18 cellular contexts compared by ENCODE assay signal in the genomic region with DNA sequence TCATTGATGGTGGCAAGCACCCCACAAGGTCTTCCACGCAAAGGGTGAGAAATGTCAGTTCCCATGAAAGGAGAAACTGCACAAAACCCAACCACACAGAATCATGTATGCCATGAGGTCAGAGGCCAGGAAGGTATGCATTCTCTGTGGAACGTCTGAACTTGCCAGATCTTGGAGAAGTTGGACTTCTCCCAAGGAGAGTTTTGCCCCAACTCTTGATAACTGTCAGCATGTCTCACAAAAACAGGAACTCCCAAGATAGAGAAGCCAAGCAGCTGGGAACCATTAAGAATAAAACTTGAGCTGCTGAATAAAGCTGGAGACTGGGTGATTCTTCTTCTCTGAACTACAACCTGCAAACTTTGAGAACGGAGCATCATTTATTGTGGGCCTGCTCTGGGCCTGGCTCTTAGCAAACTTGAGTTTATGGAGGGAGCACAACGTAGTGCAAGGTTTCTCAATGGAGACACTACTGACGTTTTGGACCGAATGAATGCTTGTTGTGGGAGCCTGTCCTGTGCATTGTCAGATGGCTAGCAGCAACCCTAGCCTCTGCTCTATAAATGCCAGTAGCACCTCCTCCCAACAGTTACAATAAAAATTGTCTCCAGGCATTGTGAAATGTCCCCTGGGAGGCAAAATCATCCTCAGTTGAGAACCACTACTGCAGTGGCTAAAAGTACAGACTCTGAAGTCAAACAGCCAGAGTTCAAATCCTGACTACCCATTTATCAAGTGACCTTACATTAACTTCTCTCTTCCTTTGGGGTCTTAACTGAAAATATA.
DNase-seq lines count a peak whose midpoint lies in the region; ATAC-seq, FAIRE-seq and TF ChIP-seq lines count a peak whose summit lies in the region.
"Had no signal": no experiment of that assay in that cellular context is flagged by ENCODE, and none has a peak within 500 bp of the region (broad histone marks: within the 10 kb centered on the region; RNA-seq: fewer than 3 reads in every experiment).

No MANE protein-coding gene starts in this region.

- no peak for TF ChIP-seq EP300 in K562 (IDR thresholded peaks at IDR 0.05; ENCODE audit: low read length)

- H2BK20ac ChIP-seq in H9 (ENCODE audit: low read depth, low read length, poor library complexity, severe bottlenecking) = no peak overlapping the region

- no peaks in the 10 kb centered on the region for H3K36me3 Mint-ChIP-seq in CD8-positive, alpha-beta memory T cell
- peaks cover 21 to 38% (median 25%) of the 10 kb centered on the region in 3 experiments for H3K36me3 Mint-ChIP-seq in H9 (ENCODE audit: insufficient read depth in 1 of 3, low read depth in 3 of 3)

- peak overlapping the region in 1 of 10 experiments; percentile 1; a peak in 1 of 20 replicates for H3K4me3 ChIP-seq in BLaER1 treated with 17β-estradiol and CSF1 and Interleukin-3, amounts not matched to agents 10 nM and 100 nM
- H3K4me3 ChIP-seq in K562 = no peak overlapping the region
- no peak overlapping the region for H3K4me3 ChIP-seq in CD8-positive, alpha-beta memory T cell (ENCODE audit: low read length)
- no peak overlapping the region for H3K4me3 ChIP-seq in spleen
- H3K4me3 ChIP-seq: PC-9, SJSA1 had no signal

- H3K4me2 ChIP-seq in BLaER1 treated with 17β-estradiol and CSF1 and Interleukin-3, amounts not matched to agents 10 nM and 100 nM = peak overlapping the region; percentile 15 to 74 (median 57); a peak in 21 of 22 replicates
- no peak overlapping the region for H3K4me2 ChIP-seq in K562 (ENCODE audit: insufficient read depth, low read length)
- no peak overlapping the region for H3K4me2 ChIP-seq in H9 (ENCODE audit: insufficient read depth, insufficient read length, low read length)
- H3K4me2 ChIP-seq: PC-9 had no signal

- no peak overlapping the region for H4K8ac ChIP-seq in H9 (replicated peaks; ENCODE audit: insufficient read length, low read depth, low read length)

- no peak overlapping the region for H3K18ac ChIP-seq in H9 (ENCODE audit: insufficient read length, low read depth, low read length)

- H3K4ac ChIP-seq in H9 (ENCODE audit: low read depth, low read length) = no peak overlapping the region

- BruUV-seq in K562 (replicated peaks; lab: Mats Ljungman, UMichigan) = no TSS peak

- POLR2A ChIA-PET in K562 (lab: Yijun Ruan, JAX) = no interaction called here
- POLR2A ChIA-PET in CD8-positive, alpha-beta memory T cell (lab: Charles Lee) = no interaction called here

- no peak overlapping the region for H2BK120ac ChIP-seq in H9 (ENCODE audit: low read depth, low read length, poor library complexity, severe bottlenecking)

- no peaks in the 10 kb centered on the region for H3K4me1 Mint-ChIP-seq in CD8-positive, alpha-beta memory T cell
- peaks cover 24% of the 10 kb centered on the region in 2 experiments for H3K4me1 Mint-ChIP-seq in H9

- ATAC-seq in K562 (no peak), foreskin keratinocyte (no peak), HG02884 (IDR thresholded peaks at IDR 0.05; ENCODE audit: unreplicated experiment) (no peak)

- H3K23me2 ChIP-seq in H9 (ENCODE audit: insufficient read length, low read depth, low read length, poor library complexity, severe bottlenecking) = no peaks in the 10 kb centered on the region

- H3K27me3 ChIP-seq in BLaER1 treated with 17β-estradiol and CSF1 and Interleukin-3, amounts not matched to agents 10 nM and 100 nM = no peaks in the 10 kb centered on the region
- H3K27me3 ChIP-seq in K562 (ENCODE audit: control insufficient read depth in 2 of 2, insufficient read depth in 2 of 2, low read length in 2 of 2) = no peaks in the 10 kb centered on the region
- no peaks in the 10 kb centered on the region for H3K27me3 ChIP-seq in foreskin keratinocyte
- no peaks in the 10 kb centered on the region for H3K27me3 ChIP-seq in CD8-positive, alpha-beta memory T cell (ENCODE audit: insufficient read depth, low read length, poor library complexity, severe bottlenecking)
- H3K27me3 ChIP-seq in H9 (ENCODE audit: insufficient read depth, low read length) = no peaks in the 10 kb centered on the region
- H3K27me3 ChIP-seq in spleen (replicated peaks in 1 of 7) = no peaks in the 10 kb centered on the region
- H3K27me3 ChIP-seq: SJSA1 had no signal

- in situ Hi-C loops in K562 (cut with MboI) = no loop called here

- H3K56ac ChIP-seq in H9 (ENCODE audit: insufficient read length, low read depth, low read length) = no peak overlapping the region

- peaks cover 9 to 31% (median 14%) of the 10 kb centered on the region in 5 donors for H3K9me3 Mint-ChIP-seq in CD8-positive, alpha-beta memory T cell
- peaks cover 33 to 39% of the 10 kb centered on the region in 2 experiments for H3K9me3 Mint-ChIP-seq in H9

- no peak overlapping the region for H3K14ac ChIP-seq in H9 (ENCODE audit: insufficient read depth, low read length)

- CTCF ChIA-PET in K562 (lab: Yijun Ruan, JAX; ENCODE audit: low intra/inter-chr PET ratio) = no interaction called here
- CTCF ChIA-PET in CD8-positive, alpha-beta memory T cell (lab: Charles Lee) = no interaction called here

- intact Hi-C loops in K562 (cut with micrococcal nuclease) (no loop called here), spleen (cut with DNase I; ENCODE audit: low total_unique reads) (no loop called here)

- H4K5ac ChIP-seq in H9 (ENCODE audit: insufficient read length, low read depth, low read length) = no peak overlapping the region

- no peaks in the 10 kb centered on the region for H3K79me2 ChIP-seq in K562 (ENCODE audit: control insufficient read depth, insufficient read depth, low read length)
- H3K79me2 ChIP-seq in H9 (ENCODE audit: insufficient read depth, low read length) = no peaks in the 10 kb centered on the region

- no peaks in the 10 kb centered on the region for H4K20me1 ChIP-seq in BLaER1 treated with 17β-estradiol and CSF1 and Interleukin-3, amounts not matched to agents 10 nM and 100 nM
- H4K20me1 ChIP-seq in K562 (replicated peaks; ENCODE audit: control insufficient read depth, insufficient read depth, low read length) (no peaks in the 10 kb centered on the region), H9 (ENCODE audit: control insufficient read depth, insufficient read depth, insufficient read length) (no peaks in the 10 kb centered on the region)

- peaks cover 21 to 47% (median 45%) of the 10 kb centered on the region in 10 experiments; a peak in 19 of 20 replicates for H3K4me1 ChIP-seq in BLaER1 treated with 17β-estradiol and CSF1 and Interleukin-3, amounts not matched to agents 10 nM and 100 nM
- no peaks in the 10 kb centered on the region for H3K4me1 ChIP-seq in K562 (replicated peaks in 1 of 2; ENCODE audit: control insufficient read depth in 2 of 2, insufficient read depth in 2 of 2, low read length in 2 of 2)
- peaks cover 4% of the 10 kb centered on the region for H3K4me1 ChIP-seq in foreskin keratinocyte
- no peaks in the 10 kb centered on the region for H3K4me1 ChIP-seq in CD8-positive, alpha-beta memory T cell (ENCODE audit: insufficient read depth, low read length)
- peaks cover 2% of the 10 kb centered on the region; the same call in 1 of the 2 replicates for H3K4me1 ChIP-seq in H9 (ENCODE audit: insufficient read depth, low read length)
- no peaks in the 10 kb centered on the region for H3K4me1 ChIP-seq in spleen
- H3K4me1 ChIP-seq: SJSA1 had no signal

- H2AFZ ChIP-seq in K562 (ENCODE audit: low read depth, low read length) = no peak overlapping the region
- H2AFZ ChIP-seq in H9 (ENCODE audit: low read length) = no peak overlapping the region
- H2AFZ ChIP-seq: PC-9 had no signal

- TF ChIP-seq POLR2A in K562 (conservative IDR thresholded peaks at IDR 0.05) (no peak), spleen (IDR thresholded peaks at IDR 0.05) (no peak)

- H3K4me3 Mint-ChIP-seq in CD8-positive, alpha-beta memory T cell = no peak overlapping the region
- H3K4me3 Mint-ChIP-seq in H9 = no peak overlapping the region

- WGBS in K562 (ENCODE audit: insufficient coverage, low coverage, missing lambda C conversion rate) = 0% methylated on average over 6 of the region's 6 CpGs
- WGBS in H9 (ENCODE audit: extremely low coverage, insufficient read length, low lambda C conversion rate) = no CpG with 5 or more reads among the region's 6 CpGs
- WGBS in spleen, 5 donors = 69 to 79% (median 73%) methylated on average over 6 of the region's 6 CpGs

- peak overlapping the region in 7 of 11 experiments; percentile 4 to 53 (median 23); a peak in 9 of 22 replicates for H3K27ac ChIP-seq in BLaER1 treated with 17β-estradiol and CSF1 and Interleukin-3, amounts not matched to agents 10 nM and 100 nM
- no peak overlapping the region for H3K27ac ChIP-seq in K562 (ENCODE audit: extremely low read depth, low read depth, low read length)
- H3K27ac ChIP-seq in foreskin keratinocyte = no peak overlapping the region
- no peak overlapping the region for H3K27ac ChIP-seq in CD8-positive, alpha-beta memory T cell (ENCODE audit: low read depth, low read length)
- no peak overlapping the region for H3K27ac ChIP-seq in H9 (ENCODE audit: insufficient read length, low read depth, low read length)
- H3K27ac ChIP-seq in spleen = no peak overlapping the region
- H3K27ac ChIP-seq: C4-2B, PC-9, SJSA1 had no signal

- peak; percentile 73 for DNase-seq in MV-4-11 (lab: John Stamatoyannopoulos, UW)
- DNase-seq in K562 (ENCODE audit: extremely low read depth in 1 of 4, low spot score in 3 of 4) = no peak
- DNase-seq in foreskin keratinocyte = peak; percentile 47 to 73
- no peak for DNase-seq in CD8-positive, alpha-beta memory T cell
- no peak for DNase-seq in H9
- no peak for DNase-seq in spleen
- DNase-seq: H7, KG1, NCI-H1105 treated with DMSO at 0.1 percent for 48 hours, NCI-H1694 treated with DMSO at 0.1 percent for 48 hours, NCI-H345, NCI-H526 treated with DMSO at 0.1 percent for 48 hours, PC-9 had no signal

- no peak for TF ChIP-seq RAD21 in K562 (CRISPR knock-in tag; conservative IDR thresholded peaks at IDR 0.05 in 1 of 2, IDR thresholded peaks at IDR 0.05 in 1 of 2)

- no peaks in the 10 kb centered on the region for H3K9me1 ChIP-seq in K562 (ENCODE audit: control insufficient read depth, insufficient read depth, low read length)

- H4K91ac ChIP-seq in H9 (ENCODE audit: insufficient read length, low read depth, low read length) = no peak overlapping the region

- H2AK5ac ChIP-seq in H9 (ENCODE audit: insufficient read length, low read length) = no peak overlapping the region

- no peak overlapping the region for H2BK12ac ChIP-seq in H9 (ENCODE audit: insufficient read length, low read depth, low read length)

- no peak overlapping the region for H2BK15ac ChIP-seq in H9 (ENCODE audit: low read depth, low read length)

- no peak overlapping the region for H3T11ph ChIP-seq in H9 (ENCODE audit: low read length)

- no peak overlapping the region for H2BK5ac ChIP-seq in H9 (ENCODE audit: insufficient read length, low read length)

- no peaks in the 10 kb centered on the region for H3K79me1 ChIP-seq in H9 (ENCODE audit: insufficient read depth, low read depth, low read length, poor library complexity, severe bottlenecking)

- H3K9me3 ChIP-seq in BLaER1 treated with 17β-estradiol and CSF1 and Interleukin-3, amounts not matched to agents 10 nM and 100 nM (replicated peaks in 1 of 11) = peaks cover 39 to 64% (median 56%) of the 10 kb centered on the region in 11 experiments
- H3K9me3 ChIP-seq in K562 (replicated peaks; ENCODE audit: control insufficient read depth, insufficient read depth, low read depth, low read length) (no peaks in the 10 kb centered on the region), H9 (ENCODE audit: control insufficient read depth, low read depth, low read length) (peaks cover 11% of the 10 kb centered on the region), spleen (peaks cover 5 to 42% (median 34%) of the 10 kb centered on the region in 8 donors)
- no peaks in the 10 kb centered on the region for H3K9me3 ChIP-seq in CD8-positive, alpha-beta memory T cell (ENCODE audit: low read length)
- H3K9me3 ChIP-seq: SJSA1 had no signal

- no peak overlapping the region for H3K23ac ChIP-seq in H9 (ENCODE audit: insufficient read length, low read depth, low read length)

- peak overlapping the region in 1 of 11 experiments; percentile 14; a peak in 2 of 22 replicates for H3K9ac ChIP-seq in BLaER1 treated with 17β-estradiol and CSF1 and Interleukin-3, amounts not matched to agents 10 nM and 100 nM
- H3K9ac ChIP-seq in K562 (ENCODE audit: insufficient read depth in 1 of 2, low read depth in 2 of 2, low read length in 2 of 2) (no peak overlapping the region), H9 (ENCODE audit: extremely low read depth, insufficient read length, low read length) (no peak overlapping the region)

- peaks cover 0 to 24% (median 13%) of the 10 kb centered on the region in 11 experiments; a peak in 11 of 22 replicates for H3K36me3 ChIP-seq in BLaER1 treated with 17β-estradiol and CSF1 and Interleukin-3, amounts not matched to agents 10 nM and 100 nM
- H3K36me3 ChIP-seq in K562 (ENCODE audit: control insufficient read depth, insufficient read depth, low read length) (no peaks in the 10 kb centered on the region), spleen (no peaks in the 10 kb centered on the region)
- H3K36me3 ChIP-seq in CD8-positive, alpha-beta memory T cell (ENCODE audit: insufficient read depth, low read length) = no peaks in the 10 kb centered on the region
- H3K36me3 ChIP-seq: SJSA1 had no signal

- TF ChIP-seq CTCF in K562 (IDR thresholded peaks at IDR 0.05 in 2 of 3, conservative IDR thresholded peaks at IDR 0.05 in 1 of 3; ENCODE audit: insufficient read depth in 2 of 3, low read depth in 1 of 3, low read length in 3 of 3) = no peak
- no peak for TF ChIP-seq CTCF in foreskin keratinocyte (conservative IDR thresholded peaks at IDR 0.05)
- TF ChIP-seq CTCF in H9 (conservative IDR thresholded peaks at IDR 0.05) = no peak
- TF ChIP-seq CTCF in spleen (IDR thresholded peaks at IDR 0.05 in 8 of 11, conservative IDR thresholded peaks at IDR 0.05 in 3 of 11) = no peak

- FAIRE-seq in K562 (lab: Jason Lieb, UNC) = no peak
- FAIRE-seq: A204.1 had no signal

- no peaks in the 10 kb centered on the region for H3K27me3 Mint-ChIP-seq in CD8-positive, alpha-beta memory T cell
- H3K27me3 Mint-ChIP-seq in H9 (ENCODE audit: low read depth) = peaks cover 16% of the 10 kb centered on the region

- H3K27ac Mint-ChIP-seq in CD8-positive, alpha-beta memory T cell = no peak overlapping the region
- no peak overlapping the region for H3K27ac Mint-ChIP-seq in H9

Comparison
In these comparisons a context has a peak if more than half of its experiments do, and no peak if none do; other contexts are left out.
1. H3K27ac ChIP-seq: peak in BLaER1 treated with 17β-estradiol and CSF1 and Interleukin-3, amounts not matched to agents 10 nM and 100 nM (7 of 11); none in K562 (single experiment), foreskin keratinocyte (single experiment), CD8-positive, alpha-beta memory T cell (single experiment), H9 (single experiment) and spleen (0 of 8).
2. H3K4me2 ChIP-seq: peak in BLaER1 treated with 17β-estradiol and CSF1 and Interleukin-3, amounts not matched to agents 10 nM and 100 nM (11 of 11); none in K562 (single experiment) and H9 (single experiment).
3. DNase-seq: peak in MV-4-11 (single experiment) and foreskin keratinocyte (2 of 2); none in K562 (0 of 4), CD8-positive, alpha-beta memory T cell (0 of 5), H9 (single experiment) and spleen (single experiment).